In the genomic region with DNA sequence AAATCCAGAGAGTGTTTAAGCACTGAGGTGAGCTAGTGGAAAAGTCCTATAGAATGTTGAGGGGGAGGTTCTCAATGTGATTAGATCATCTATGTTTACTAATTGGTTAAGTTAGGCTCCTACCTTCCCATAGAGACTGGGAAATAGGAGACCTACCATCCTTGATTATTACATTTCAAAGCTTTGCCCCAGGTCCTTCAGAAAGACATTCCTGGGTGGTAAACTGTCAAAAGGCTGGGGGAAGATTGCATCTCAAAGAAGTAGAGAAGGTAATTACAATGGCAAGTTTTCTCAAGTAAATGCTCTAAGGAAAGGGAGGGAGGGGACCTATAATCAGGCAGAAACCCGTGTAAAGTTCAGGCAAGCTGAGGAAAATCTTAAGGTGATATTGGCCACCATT, we compare ENCODE assay signal across 34 cellular contexts.
"Had no signal": no experiment of that assay in that cellular context is flagged by ENCODE, and none has a peak within 500 bp of the region (broad histone marks: within the 10 kb centered on the region; RNA-seq: fewer than 3 reads in every experiment).

No MANE protein-coding gene starts in this region.

- H3K4me1 ChIP-seq: adrenal gland, body of pancreas had no signal

- H3K4me1 Mint-ChIP-seq: activated CD4-positive, alpha-beta T cell treated with anti-CD3 and anti-CD28 coated beads for 36 hours; activated CD4-positive, alpha-beta T cell treated with anti-CD3 and anti-CD28 coated beads, Interleukin-2, amount 10 ng/mL, durations not matched to agents 24 days and 14 days; activated CD8-positive, alpha-beta memory T cell treated with anti-CD3 and anti-CD28 coated beads, Interleukin-2, amount 10 ng/mL, durations not matched to agents 7 days and 5 days; activated naive CD4-positive, alpha-beta T cell treated with anti-CD3 and anti-CD28 coated beads, Interleukin-2, amount 50 U/mL, for 24 hours; activated naive CD8-positive, alpha-beta T cell treated with anti-CD3 and anti-CD28 coated beads for 36 hours; activated naive CD8-positive, alpha-beta T cell treated with anti-CD3 and anti-CD28 coated beads, Interleukin-2, amount 50 U/mL, for 24 hours; T-helper 17 cell had no signal

- H3K9me3 ChIP-seq: adrenal gland, body of pancreas, esophagus squamous epithelium had no signal

- DNase-seq: activated CD4-positive, alpha-beta memory T cell treated with anti-CD3 and anti-CD28 coated beads for 36 hours; activated CD4-positive, alpha-beta T cell treated with anti-CD3 and anti-CD28 coated beads for 36 hours; activated CD4-positive, alpha-beta T cell treated with anti-CD3 and anti-CD28 coated beads, Interleukin-2, amount 10 ng/mL, durations not matched to agents 24 days and 14 days; activated CD4-positive, CD25-positive, alpha-beta regulatory T cell; activated CD4-positive, CD25-positive, alpha-beta regulatory T cell treated with anti-CD3 and anti-CD28 coated beads, Interleukin-2, amount 50 U/mL, for 72 hours; activated CD8-positive, alpha-beta memory T cell treated with anti-CD3 and anti-CD28 coated beads, Interleukin-2, amount 10 ng/mL, durations not matched to agents 7 days and 5 days; activated CD8-positive, alpha-beta memory T cell treated with anti-CD3 and anti-CD28 coated beads, Interleukin-2, amount 50 U/mL, for 4 hours; activated CD8-positive, alpha-beta T cell treated with anti-CD3 and anti-CD28 coated beads, Interleukin-2, amount 10 ng/mL, durations not matched to agents 7 days and 5 days; activated effector memory CD4-positive, alpha-beta T cell treated with anti-CD3 and anti-CD28 coated beads, Interleukin-2, amount 50 U/mL, for 16 hours; activated naive CD4-positive, alpha-beta T cell treated with anti-CD3 and anti-CD28 coated beads for 36 hours; activated naive CD8-positive, alpha-beta T cell treated with anti-CD3 and anti-CD28 coated beads for 36 hours; activated naive CD8-positive, alpha-beta T cell treated with anti-CD3 and anti-CD28 coated beads, Interleukin-2, amount 50 U/mL, for 24 hours; activated T-cell treated with anti-CD3 and anti-CD28 coated beads, Interleukin-2, amount 50 U/mL, for 1 hour; activated T-cell treated with anti-CD3 and anti-CD28 coated beads, Interleukin-2, amount 50 U/mL, for 48 hours; adrenal gland; amygdala; aorta; body of pancreas; caudate nucleus; cortex of kidney; dermis blood vessel endothelial cell; effector CD4-positive, alpha-beta T cell; esophagus squamous epithelium; foreskin melanocyte; head of caudate nucleus; T-helper 1 cell; T-helper 17 cell; T1000; WERI-Rb-1 had no signal

- H3K27me3 Mint-ChIP-seq: activated CD4-positive, alpha-beta memory T cell treated with anti-CD3 and anti-CD28 coated beads for 36 hours; activated CD4-positive, alpha-beta T cell treated with anti-CD3 and anti-CD28 coated beads, Interleukin-2, amount 10 ng/mL, durations not matched to agents 24 days and 14 days; activated CD8-positive, alpha-beta memory T cell treated with anti-CD3 and anti-CD28 coated beads, Interleukin-2, amount 10 ng/mL, durations not matched to agents 7 days and 5 days; activated naive CD4-positive, alpha-beta T cell treated with anti-CD3 and anti-CD28 coated beads, Interleukin-2, amount 50 U/mL, for 24 hours; activated naive CD8-positive, alpha-beta T cell treated with anti-CD3 and anti-CD28 coated beads for 36 hours; activated naive CD8-positive, alpha-beta T cell treated with anti-CD3 and anti-CD28 coated beads, Interleukin-2, amount 50 U/mL, for 24 hours; T-helper 17 cell had no signal

- H3K27ac ChIP-seq: adrenal gland, body of pancreas, epithelial cell of prostate, esophagus squamous epithelium, WERI-Rb-1 had no signal

- H3K27me3 ChIP-seq: adrenal gland, body of pancreas, esophagus squamous epithelium had no signal

- H3K36me3 ChIP-seq: adrenal gland, esophagus squamous epithelium, WERI-Rb-1 had no signal

- H3K36me3 Mint-ChIP-seq: activated CD4-positive, alpha-beta memory T cell treated with anti-CD3 and anti-CD28 coated beads for 36 hours; activated CD8-positive, alpha-beta memory T cell treated with anti-CD3 and anti-CD28 coated beads, Interleukin-2, amount 10 ng/mL, durations not matched to agents 7 days and 5 days; activated naive CD4-positive, alpha-beta T cell treated with anti-CD3 and anti-CD28 coated beads, Interleukin-2, amount 50 U/mL, for 24 hours; activated naive CD8-positive, alpha-beta T cell treated with anti-CD3 and anti-CD28 coated beads for 36 hours had no signal

- H3K27ac Mint-ChIP-seq: activated CD4-positive, alpha-beta memory T cell treated with anti-CD3 and anti-CD28 coated beads for 36 hours; activated CD4-positive, alpha-beta T cell treated with anti-CD3 and anti-CD28 coated beads for 36 hours; activated CD4-positive, alpha-beta T cell treated with anti-CD3 and anti-CD28 coated beads, Interleukin-2, amount 10 ng/mL, durations not matched to agents 24 days and 14 days; activated CD8-positive, alpha-beta memory T cell treated with anti-CD3 and anti-CD28 coated beads, Interleukin-2, amount 10 ng/mL, durations not matched to agents 7 days and 5 days; activated CD8-positive, alpha-beta T cell treated with anti-CD3 and anti-CD28 coated beads, Interleukin-2, amount 10 ng/mL, durations not matched to agents 7 days and 5 days; activated naive CD4-positive, alpha-beta T cell treated with anti-CD3 and anti-CD28 coated beads for 36 hours; activated naive CD4-positive, alpha-beta T cell treated with anti-CD3 and anti-CD28 coated beads, Interleukin-2, amount 50 U/mL, for 24 hours; activated naive CD8-positive, alpha-beta T cell treated with anti-CD3 and anti-CD28 coated beads for 36 hours; activated naive CD8-positive, alpha-beta T cell treated with anti-CD3 and anti-CD28 coated beads, Interleukin-2, amount 50 U/mL, for 24 hours; activated T-helper 1 cell treated with anti-CD3 and anti-CD28 coated beads, Interleukin-12 subunit alpha, Interleukin-12 subunit beta, Interleukin-2, Interleukin-4 antibody, amounts not matched to agents 30 ng/mL and 10 ng/mL and 1 ng/mL, durations not matched to agents 14 hours and 24 hours and 36 hours; activated T-helper 2 cell treated with anti-CD3 and anti-CD28 coated beads, Interferon-gamma antibody, Interleukin-2, Interleukin-4, amounts not matched to agents 10 μg/mL and 5 μg/mL and 100 μg/mL, durations not matched to agents 14 hours and 24 hours and 36 hours; T-helper 17 cell; T-helper 2 cell treated with Interferon-gamma antibody and Interleukin-4, amounts not matched to agents 5 μg/mL and 100 μg/mL, for 36 hours had no signal

- H3K4me3 ChIP-seq: adrenal gland, body of pancreas, esophagus squamous epithelium had no signal

- H3K4me3 Mint-ChIP-seq: activated CD4-positive, alpha-beta memory T cell treated with anti-CD3 and anti-CD28 coated beads for 36 hours; activated CD4-positive, alpha-beta T cell treated with anti-CD3 and anti-CD28 coated beads for 36 hours; activated CD4-positive, alpha-beta T cell treated with anti-CD3 and anti-CD28 coated beads, Interleukin-2, amount 10 ng/mL, durations not matched to agents 24 days and 14 days; activated CD8-positive, alpha-beta memory T cell treated with anti-CD3 and anti-CD28 coated beads, Interleukin-2, amount 10 ng/mL, durations not matched to agents 7 days and 5 days; activated CD8-positive, alpha-beta T cell treated with anti-CD3 and anti-CD28 coated beads, Interleukin-2, amount 10 ng/mL, durations not matched to agents 7 days and 5 days; activated naive CD4-positive, alpha-beta T cell treated with anti-CD3 and anti-CD28 coated beads for 36 hours; activated naive CD4-positive, alpha-beta T cell treated with anti-CD3 and anti-CD28 coated beads, Interleukin-2, amount 50 U/mL, for 24 hours; activated naive CD8-positive, alpha-beta T cell treated with anti-CD3 and anti-CD28 coated beads for 36 hours; activated naive CD8-positive, alpha-beta T cell treated with anti-CD3 and anti-CD28 coated beads, Interleukin-2, amount 50 U/mL, for 24 hours; activated T-helper 1 cell treated with anti-CD3 and anti-CD28 coated beads, Interleukin-12 subunit alpha, Interleukin-12 subunit beta, Interleukin-2, Interleukin-4 antibody, amounts not matched to agents 30 ng/mL and 10 ng/mL and 1 ng/mL, durations not matched to agents 14 hours and 24 hours and 36 hours; T-helper 17 cell; T-helper 2 cell treated with Interferon-gamma antibody and Interleukin-4, amounts not matched to agents 5 μg/mL and 100 μg/mL, for 36 hours had no signal

- ATAC-seq: activated CD4-positive, alpha-beta T cell treated with anti-CD3 and anti-CD28 coated beads for 36 hours; activated CD8-positive, alpha-beta memory T cell treated with anti-CD3 and anti-CD28 coated beads, Interleukin-2, amount 10 ng/mL, durations not matched to agents 7 days and 5 days; activated CD8-positive, alpha-beta T cell treated with anti-CD3 and anti-CD28 coated beads, Interleukin-2, amount 10 ng/mL, durations not matched to agents 7 days and 5 days; activated naive CD8-positive, alpha-beta T cell treated with anti-CD3 and anti-CD28 coated beads, Interleukin-2, amount 50 U/mL, for 24 hours; body of pancreas; T-helper 17 cell had no signal

- H3K9me3 Mint-ChIP-seq: activated CD4-positive, alpha-beta memory T cell treated with anti-CD3 and anti-CD28 coated beads for 36 hours; activated CD4-positive, alpha-beta T cell treated with anti-CD3 and anti-CD28 coated beads, Interleukin-2, amount 10 ng/mL, durations not matched to agents 24 days and 14 days; activated naive CD8-positive, alpha-beta T cell treated with anti-CD3 and anti-CD28 coated beads for 36 hours; activated naive CD8-positive, alpha-beta T cell treated with anti-CD3 and anti-CD28 coated beads, Interleukin-2, amount 50 U/mL, for 24 hours; activated T-helper 1 cell treated with anti-CD3 and anti-CD28 coated beads, Interleukin-12 subunit alpha, Interleukin-12 subunit beta, Interleukin-2, Interleukin-4 antibody, amounts not matched to agents 30 ng/mL and 10 ng/mL and 1 ng/mL, durations not matched to agents 14 hours and 24 hours and 36 hours; activated T-helper 2 cell treated with anti-CD3 and anti-CD28 coated beads, Interferon-gamma antibody, Interleukin-2, Interleukin-4, amounts not matched to agents 10 μg/mL and 5 μg/mL and 100 μg/mL, durations not matched to agents 14 hours and 24 hours and 36 hours; T-helper 2 cell treated with Interferon-gamma antibody and Interleukin-4, amounts not matched to agents 5 μg/mL and 100 μg/mL, for 36 hours had no signal
